8 cellular contexts compared by ENCODE assay signal in the genomic region with DNA sequence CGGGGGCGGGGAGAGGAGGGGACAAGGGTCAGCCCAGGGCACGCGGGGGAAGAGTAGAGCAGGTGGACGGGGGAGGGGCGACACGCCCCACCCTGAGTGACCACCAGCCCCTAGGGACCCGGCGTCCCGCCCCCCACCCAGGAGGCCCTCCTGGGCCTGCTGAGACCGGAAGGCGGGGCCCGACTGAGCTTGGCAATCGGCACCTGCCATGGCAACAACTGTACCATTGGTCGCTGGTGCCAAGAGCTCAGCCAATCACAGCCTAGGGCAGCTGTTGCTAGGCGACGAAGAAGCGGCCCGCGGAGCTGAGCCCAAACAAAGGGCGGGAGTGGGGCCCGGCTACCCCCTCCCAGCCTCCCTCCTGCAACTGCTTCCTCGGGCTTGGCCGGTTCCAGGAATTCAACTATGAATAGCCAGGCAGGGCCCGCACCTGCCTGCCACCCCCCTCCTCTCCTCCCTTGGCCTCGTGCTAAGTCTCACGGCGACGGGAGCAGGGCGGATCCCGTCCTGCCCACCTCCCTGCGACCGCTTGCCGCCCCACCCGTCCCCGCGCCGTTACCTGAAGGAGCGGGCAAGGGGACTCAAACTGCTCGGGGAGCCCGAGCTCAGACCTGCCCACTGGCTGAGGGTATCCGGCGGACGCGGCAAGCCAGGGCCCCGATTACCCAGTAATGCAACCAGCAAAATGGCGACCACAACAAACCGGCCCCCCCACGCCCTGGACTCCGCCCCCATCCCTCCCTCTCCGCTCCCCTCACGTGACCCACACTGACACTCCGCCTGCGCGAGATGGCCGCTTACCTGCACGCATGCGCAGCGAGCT. TPM values are rescaled to one million over a fixed set of nuclear protein-coding genes. Genes with fewer than 3 reads are reported as not detected.
DNase-seq lines count a peak whose midpoint lies in the region; ATAC-seq and TF ChIP-seq lines count a peak whose summit lies in the region.

DYRK1B (minus strand) TSS at position 699 of the 823 bp plus-strand sequence. CDS start 2,295 bp downstream, outside the sequence.

- TF ChIP-seq POLR2A in Peyer's patch (IDR thresholded peaks at IDR 0.05), result peak in 1 of 2 donors; percentile 31

- no peaks in the 10 kb centered on the region for H3K27me3 Mint-ChIP-seq in Calu3 (ENCODE audit: unreplicated experiment)
- no peaks in the 10 kb centered on the region for H3K27me3 Mint-ChIP-seq in natural killer cell (ENCODE audit: low read depth in 2 of 2)
- no peaks in the 10 kb centered on the region for H3K27me3 Mint-ChIP-seq in stimulated activated naive B cell treated with anti-CD40 and anti-IgM and Interleukin-4, amounts not matched to agents 10 μg/mL and 1 μg/mL and 100 μg/mL, for 72 hours

- peaks cover 86% of the 10 kb centered on the region for H3K36me3 Mint-ChIP-seq in Calu3 (ENCODE audit: insufficient read depth, unreplicated experiment)
- no peaks in the 10 kb centered on the region for H3K36me3 Mint-ChIP-seq in natural killer cell
- H3K36me3 Mint-ChIP-seq in stimulated activated naive B cell treated with anti-CD40 and anti-IgM and Interleukin-4, amounts not matched to agents 10 μg/mL and 1 μg/mL and 100 μg/mL, for 72 hours, result peaks cover 38 to 61% of the 10 kb centered on the region in 2 donors

- intact Hi-C loops in Calu3 (cut with micrococcal nuclease; ENCODE audit: unreplicated experiment) (no loop called here), natural killer cell (cut with micrococcal nuclease) (loop anchor here (1.0 kb wide), 1 partner anchor 9 kb away; no protein-coding TSS in a partner anchor)

- H3K27ac ChIP-seq in HUES6 (ENCODE audit: low read depth, low read length), result peak within 1 kb of the TSS; percentile 71
- peak within 1 kb of the TSS; percentile 73 to 85 (median 78) for H3K27ac ChIP-seq in Peyer's patch

- H3K9me3 Mint-ChIP-seq in Calu3 (ENCODE audit: low read depth, unreplicated experiment) (no peaks in the 10 kb centered on the region), natural killer cell (no peaks in the 10 kb centered on the region)
- H3K9me3 Mint-ChIP-seq in stimulated activated naive B cell treated with anti-CD40 and anti-IgM and Interleukin-4, amounts not matched to agents 10 μg/mL and 1 μg/mL and 100 μg/mL, for 72 hours, result peaks cover 2 to 3% of the 10 kb centered on the region in 2 donors

- no peaks in the 10 kb centered on the region for H3K9me3 ChIP-seq in HUES6 (ENCODE audit: control insufficient read depth, insufficient read depth, low read depth, low read length)
- no peaks in the 10 kb centered on the region for H3K9me3 ChIP-seq in Peyer's patch

- ATAC-seq in GM21390 (IDR thresholded peaks at IDR 0.05; ENCODE audit: unreplicated experiment), result peak; percentile 76
- ATAC-seq in natural killer cell, result peak; percentile 82 to 94 (median 88)
- peak; percentile 96 for ATAC-seq in stimulated activated naive B cell treated with anti-CD40 and anti-IgM and Interleukin-4, amounts not matched to agents 10 μg/mL and 1 μg/mL and 100 μg/mL, for 72 hours (replicated peaks)

- H3K4me3 ChIP-seq in HUES6 (ENCODE audit: low read depth, low read length), result peak within 1 kb of the TSS; percentile 81
- peak within 1 kb of the TSS; percentile 83 to 100 (median 90) for H3K4me3 ChIP-seq in Peyer's patch
- peak within 1 kb of the TSS; percentile 81 for H3K4me3 ChIP-seq in fibroblast of the aortic adventitia (ENCODE audit: low read depth, low read length)

- H3K4me1 Mint-ChIP-seq in Calu3 (ENCODE audit: low read depth, unreplicated experiment), result peaks cover 35% of the 10 kb centered on the region
- H3K4me1 Mint-ChIP-seq in natural killer cell, result peaks cover 33 to 47% of the 10 kb centered on the region in 2 donors
- peaks cover 29 to 36% of the 10 kb centered on the region in 2 donors for H3K4me1 Mint-ChIP-seq in stimulated activated naive B cell treated with anti-CD40 and anti-IgM and Interleukin-4, amounts not matched to agents 10 μg/mL and 1 μg/mL and 100 μg/mL, for 72 hours

- no TSS peak for BruUV-seq in Calu3 (replicated peaks; lab: Mats Ljungman, UMichigan)

- H3K27me3 ChIP-seq in HUES6 (ENCODE audit: control insufficient read depth, insufficient read depth, low read length) (no peaks in the 10 kb centered on the region), Peyer's patch (no peaks in the 10 kb centered on the region)

- H3K27ac Mint-ChIP-seq in Calu3 (ENCODE audit: unreplicated experiment) (peak within 1 kb of the TSS; percentile 68), natural killer cell (peak within 1 kb of the TSS; percentile 87 to 92)
- peak within 1 kb of the TSS; percentile 91 for H3K27ac Mint-ChIP-seq in stimulated activated naive B cell treated with anti-CD40 and anti-IgM and Interleukin-4, amounts not matched to agents 10 μg/mL and 1 μg/mL and 100 μg/mL, for 72 hours

- H3K4me1 ChIP-seq in HUES6 (ENCODE audit: control insufficient read depth, insufficient read depth, low read length), result peaks cover 3% of the 10 kb centered on the region
- peaks cover 0 to 18% (median 6%) of the 10 kb centered on the region in 4 donors for H3K4me1 ChIP-seq in Peyer's patch

- CTCF ChIA-PET in Calu3 (lab: Charles Lee), result interaction anchor here (0.6 to 1.6 kb wide), 8 partner anchors 10 to 398 kb away, joined by 3 to 22 read pairs (median 4); partner anchors contain the start of genes FBL, PSMC4 and RPS16

- TF ChIP-seq CTCF in Calu3 (IDR thresholded peaks at IDR 0.05; ENCODE audit: unreplicated experiment) (no peak), Peyer's patch (IDR thresholded peaks at IDR 0.05) (no peak), fibroblast of the aortic adventitia (IDR thresholded peaks at IDR 0.05; ENCODE audit: insufficient read depth, low read length) (no peak), natural killer cell (IDR thresholded peaks at IDR 0.05) (no peak)

- DNase-seq in Calu3, result peak; percentile 98
- DNase-seq in Peyer's patch, result peak; percentile 98 to 99 (median 98)
- peak; percentile 90 for DNase-seq in activated gamma-delta T cell (lab: John Stamatoyannopoulos, UW)
- DNase-seq in fibroblast of the aortic adventitia (ENCODE audit: low read depth), result peak; percentile 97
- DNase-seq in natural killer cell, result peak; percentile 93
- peak; percentile 92 for DNase-seq in stimulated activated naive B cell treated with anti-CD40 and anti-IgM and Interleukin-4, amounts not matched to agents 10 μg/mL and 1 μg/mL and 100 μg/mL, for 72 hours

- H3K36me3 ChIP-seq in HUES6 (ENCODE audit: control insufficient read depth, insufficient read depth, low read length) (peaks cover 58% of the 10 kb centered on the region), Peyer's patch (peaks cover 0 to 71% (median 0%) of the 10 kb centered on the region in 3 donors)

- H3K4me3 Mint-ChIP-seq in Calu3 (ENCODE audit: low read depth, unreplicated experiment), result peak within 1 kb of the TSS; percentile 81
- peak within 1 kb of the TSS; percentile 87 for H3K4me3 Mint-ChIP-seq in natural killer cell
- H3K4me3 Mint-ChIP-seq in stimulated activated naive B cell treated with anti-CD40 and anti-IgM and Interleukin-4, amounts not matched to agents 10 μg/mL and 1 μg/mL and 100 μg/mL, for 72 hours, result peak within 1 kb of the TSS; percentile 79 to 92

- H3K9ac ChIP-seq in HUES6 (ENCODE audit: low read length), result peak within 1 kb of the TSS; percentile 80

RNA-seq across cellular contexts. Expression of gene DYRK1B, which starts in this region (rescaled TPM):
- 21.5 and 24.6 TPM in 2 replicates for total RNA-seq in Calu3 (2022)
- total RNA-seq in Peyer's patch, result 10 to 100 TPM in 3 of 4 donors, 1 to 10 TPM in 1; 8.3 to 38.7 (median 17.3) TPM
- total RNA-seq in fibroblast of the aortic adventitia (ENCODE audit: low replicate concordance), result 15.5 and 21.8 TPM in 2 replicates
- total RNA-seq in natural killer cell, result 10 to 100 TPM; 27.5 to 54.2 (median 43.8) TPM

Comparison
In these comparisons a context has a peak if more than half of its experiments do, and no peak if none do; other contexts are left out.
1. Peak in every context shown above with its lines: DNase-seq, ATAC-seq, H3K4me3 ChIP-seq and H3K27ac ChIP-seq.